Comparison of ENCODE assay signal across 9 cellular contexts in genomic region chr1:88179943-88180342, GRCh38.
"Had no signal": no experiment of that assay in that cellular context is flagged by ENCODE, and none has a peak within 500 bp of the region (broad histone marks: within the 10 kb centered on the region; RNA-seq: fewer than 3 reads in every experiment).

No MANE protein-coding gene starts in this region.

- H3K4me3 ChIP-seq: dorsolateral prefrontal cortex, esophagus muscularis mucosa, gastroesophageal sphincter, left ventricle myocardium inferior, lower lobe of right lung, pancreas, suprapubic skin, thyroid gland had no signal

- H3K9me3 ChIP-seq: esophagus muscularis mucosa, gastroesophageal sphincter, left ventricle myocardium inferior, lower lobe of right lung, pancreas, suprapubic skin, thyroid gland had no signal

- H3K4me1 ChIP-seq: esophagus muscularis mucosa, gastroesophageal sphincter, left ventricle myocardium inferior, lower lobe of right lung, suprapubic skin had no signal

- H3K36me3 ChIP-seq: esophagus muscularis mucosa, gastroesophageal sphincter, left ventricle myocardium inferior, lower lobe of right lung, pancreas, suprapubic skin, thyroid gland had no signal

- H3K27me3 ChIP-seq: dorsolateral prefrontal cortex, esophagus muscularis mucosa, gastroesophageal sphincter, pancreas, suprapubic skin, thyroid gland had no signal

- DNase-seq: cortex of kidney had no signal

- H3K27ac ChIP-seq: esophagus muscularis mucosa, gastroesophageal sphincter, left ventricle myocardium inferior, lower lobe of right lung, pancreas, suprapubic skin, thyroid gland had no signal
